Comparison of ENCODE assay signal across 21 cellular contexts in the genomic region with DNA sequence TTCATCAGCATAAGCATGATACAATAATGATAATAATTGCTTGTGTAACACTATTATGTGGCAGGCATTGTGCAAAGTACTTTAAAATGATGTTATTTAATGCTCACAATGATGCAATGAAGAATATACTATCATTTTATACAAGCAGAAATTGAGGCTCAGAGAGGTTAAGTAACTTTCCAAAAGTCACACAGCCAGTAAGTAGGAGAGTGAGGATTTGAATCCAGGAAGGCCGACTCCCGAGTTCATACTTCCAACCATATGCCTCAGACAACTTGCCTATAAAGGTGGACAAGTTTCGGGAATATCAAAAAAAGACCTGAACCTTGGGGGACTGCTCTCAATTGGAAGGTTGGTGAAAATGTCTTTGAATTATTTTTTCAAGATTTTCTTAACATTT. TPM values are rescaled to one million over a fixed set of nuclear protein-coding genes. Genes with fewer than 3 reads are reported as not detected.
A peak's percentile ranks its signal among the peaks of the same experiment; 100 is the strongest.
DNase-seq lines count a peak whose midpoint lies in the region; ATAC-seq, FAIRE-seq and TF ChIP-seq lines count a peak whose summit lies in the region.
"Had no signal": no experiment of that assay in that cellular context is flagged by ENCODE, and none has a peak within 500 bp of the region (broad histone marks: within the 10 kb centered on the region; RNA-seq: fewer than 3 reads in every experiment).

No MANE protein-coding gene starts in this region.

- ATAC-seq in left cardiac atrium = no peak
- ATAC-seq in K562 = no peak
- ATAC-seq in GM21367 (IDR thresholded peaks at IDR 0.05; ENCODE audit: unreplicated experiment) = no peak
- ATAC-seq: HCT116 had no signal

- peaks cover 13% of the 10 kb centered on the region for H3K36me3 Mint-ChIP-seq in nephron (ENCODE audit: low read depth)
- H3K36me3 Mint-ChIP-seq: CD4-positive, CD25-positive, alpha-beta regulatory T cell; CD8-positive, alpha-beta memory T cell had no signal

- H3K4me1 Mint-ChIP-seq in nephron = peaks cover 73% of the 10 kb centered on the region
- H3K4me1 Mint-ChIP-seq: CD8-positive, alpha-beta memory T cell had no signal

- intact Hi-C loops in left cardiac atrium (cut with DNase I) = no loop called here
- intact Hi-C loops in K562 (cut with micrococcal nuclease) = loop anchor here (10.0 kb wide), 1 partner anchor 447 kb away; no protein-coding TSS in a partner anchor

- H3K4me3 ChIP-seq in right atrium auricular region (no peak overlapping the region), K562 (no peak overlapping the region), smooth muscle cell (no peak overlapping the region)
- H3K4me3 ChIP-seq: GM23338 had no signal

- DNase-seq in right atrium auricular region (ENCODE audit: low spot score) = no peak
- DNase-seq in left cardiac atrium = no peak
- no peak for DNase-seq in K562 (ENCODE audit: extremely low read depth in 1 of 4, low spot score in 3 of 4)
- DNase-seq in smooth muscle cell (lab: John Stamatoyannopoulos, UW; ENCODE audit: unreplicated experiment) = no peak
- no peak for DNase-seq in SHP77 treated with DMSO at 0.1 percent for 48 hours (lab: John Stamatoyannopoulos, UW)
- DNase-seq: ACHN; BE2C; C1 segment of cervical spinal cord; Caco-2; CD4-positive, CD25-positive, alpha-beta regulatory T cell; CD8-positive, alpha-beta memory T cell; H7 had no signal

- POLR2A ChIA-PET in K562 (lab: Yijun Ruan, JAX) = no interaction called here

- TF ChIP-seq CTCF in right atrium auricular region (IDR thresholded peaks at IDR 0.05) = no peak
- TF ChIP-seq CTCF in K562 (IDR thresholded peaks at IDR 0.05 in 2 of 3, conservative IDR thresholded peaks at IDR 0.05 in 1 of 3; ENCODE audit: insufficient read depth in 2 of 3, low read depth in 1 of 3, low read length in 3 of 3) = no peak
- TF ChIP-seq CTCF in nephron (IDR thresholded peaks at IDR 0.05; ENCODE audit: unreplicated experiment in 3 of 3) = no peak
- TF ChIP-seq CTCF in smooth muscle cell (IDR thresholded peaks at IDR 0.05; ENCODE audit: borderline replicate concordance, insufficient read depth, poor library complexity, severe bottlenecking) = no peak

- H3K27me3 Mint-ChIP-seq in nephron (ENCODE audit: low read depth) = peaks cover 4% of the 10 kb centered on the region
- H3K27me3 Mint-ChIP-seq: CD4-positive, CD25-positive, alpha-beta regulatory T cell had no signal

- H3K9me1 ChIP-seq in K562 (ENCODE audit: control insufficient read depth, insufficient read depth, low read length) = no peaks in the 10 kb centered on the region

- in situ Hi-C loops in K562 (cut with MboI) = no loop called here

- H3K9me3 ChIP-seq in right atrium auricular region (no peaks in the 10 kb centered on the region), K562 (replicated peaks; ENCODE audit: control insufficient read depth, insufficient read depth, low read depth, low read length) (no peaks in the 10 kb centered on the region), smooth muscle cell (replicated peaks; ENCODE audit: low read depth) (no peaks in the 10 kb centered on the region)
- H3K9me3 ChIP-seq: BE2C, Caco-2 had no signal

- peaks cover 0 to 67% of the 10 kb centered on the region in 2 donors for H3K4me1 ChIP-seq in right atrium auricular region
- H3K4me1 ChIP-seq in K562 (replicated peaks in 1 of 2; ENCODE audit: control insufficient read depth in 2 of 2, insufficient read depth in 2 of 2, low read length in 2 of 2) = no peaks in the 10 kb centered on the region
- peaks cover 14% of the 10 kb centered on the region for H3K4me1 ChIP-seq in smooth muscle cell (ENCODE audit: low read depth)
- H3K4me1 ChIP-seq: BE2C, Caco-2 had no signal

- H3K4me3 Mint-ChIP-seq in nephron = no peak overlapping the region
- H3K4me3 Mint-ChIP-seq: CD4-positive, CD25-positive, alpha-beta regulatory T cell; CD8-positive, alpha-beta memory T cell; GM23338 had no signal

- H3K79me2 ChIP-seq in K562 (ENCODE audit: control insufficient read depth, insufficient read depth, low read length) (no peaks in the 10 kb centered on the region), smooth muscle cell (ENCODE audit: low read depth) (peaks cover 85% of the 10 kb centered on the region)

- no TSS peak for BruUV-seq in K562 (replicated peaks; lab: Mats Ljungman, UMichigan)

- H3K27me3 ChIP-seq in right atrium auricular region (no peaks in the 10 kb centered on the region), K562 (ENCODE audit: control insufficient read depth in 2 of 2, insufficient read depth in 2 of 2, low read length in 2 of 2) (peaks cover 4 to 10% of the 10 kb centered on the region in 2 experiments; a peak in 2 of 5 replicates), smooth muscle cell (ENCODE audit: low read depth) (no peaks in the 10 kb centered on the region)
- H3K27me3 ChIP-seq: BE2C had no signal

- no peaks in the 10 kb centered on the region for H3K9me3 Mint-ChIP-seq in nephron
- H3K9me3 Mint-ChIP-seq: GM23338 had no signal

- TF ChIP-seq EP300 in K562 (IDR thresholded peaks at IDR 0.05; ENCODE audit: low read length) = no peak

- H3K27ac ChIP-seq in right atrium auricular region (peak overlapping the region; percentile 65 to 75), K562 (ENCODE audit: extremely low read depth, low read depth, low read length) (no peak overlapping the region), smooth muscle cell (ENCODE audit: low read depth) (peak overlapping the region; percentile 64)

- H4K20me1 ChIP-seq in K562 (replicated peaks; ENCODE audit: control insufficient read depth, insufficient read depth, low read length) (no peaks in the 10 kb centered on the region), smooth muscle cell (ENCODE audit: low read depth) (peaks cover 8% of the 10 kb centered on the region)

- no peak overlapping the region for H2AFZ ChIP-seq in K562 (ENCODE audit: low read depth, low read length)
- H2AFZ ChIP-seq in smooth muscle cell (ENCODE audit: low read depth) = no peak overlapping the region

- H3F3A ChIP-seq in smooth muscle cell (ENCODE audit: low read depth) = peaks cover 46% of the 10 kb centered on the region

- FAIRE-seq in K562 (lab: Jason Lieb, UNC) = no peak
- FAIRE-seq: D721Med, G401.6, GM12891, GM19239 had no signal

- WGBS in K562 (ENCODE audit: insufficient coverage, low coverage, missing lambda C conversion rate) = 2% methylated on average over 3 of the region's 3 CpGs
- WGBS in smooth muscle cell (ENCODE audit: low lambda C conversion rate) = 96% methylated on average over 3 of the region's 3 CpGs

- no peak overlapping the region for H3K4me2 ChIP-seq in K562 (ENCODE audit: insufficient read depth, low read length)
- H3K4me2 ChIP-seq in smooth muscle cell = peak overlapping the region; percentile 20
- H3K4me2 ChIP-seq: GM23338 had no signal

- H3K27ac Mint-ChIP-seq in nephron = peak overlapping the region; percentile 20 to 78 (median 41)
- H3K27ac Mint-ChIP-seq: CD4-positive, CD25-positive, alpha-beta regulatory T cell; CD8-positive, alpha-beta memory T cell; GM23338 had no signal

- no peak overlapping the region for H3K9ac ChIP-seq in K562 (ENCODE audit: insufficient read depth in 1 of 2, low read depth in 2 of 2, low read length in 2 of 2)
- no peak overlapping the region for H3K9ac ChIP-seq in smooth muscle cell (ENCODE audit: low read depth)

- CTCF ChIA-PET in K562 (lab: Yijun Ruan, JAX; ENCODE audit: low intra/inter-chr PET ratio) = no interaction called here

- TF ChIP-seq RAD21 in K562 (CRISPR knock-in tag; conservative IDR thresholded peaks at IDR 0.05 in 1 of 2, IDR thresholded peaks at IDR 0.05 in 1 of 2) = no peak

- TF ChIP-seq POLR2A in K562 (conservative IDR thresholded peaks at IDR 0.05) = no peak

- H3K36me3 ChIP-seq in right atrium auricular region (no peaks in the 10 kb centered on the region), K562 (ENCODE audit: control insufficient read depth, insufficient read depth, low read length) (no peaks in the 10 kb centered on the region), smooth muscle cell (ENCODE audit: low read depth) (no peaks in the 10 kb centered on the region)
- H3K36me3 ChIP-seq: BE2C had no signal

TF ChIP-seq in K562, 482 proteins besides CTCF, POLR2A, EP300 and RAD21 (continues in another document):
- TF ChIP-seq RCOR1 (IDR thresholded peaks at IDR 0.05; ENCODE audit: borderline replicate concordance in 1 of 2, low read depth in 2 of 2, low read length in 2 of 2) (peak in 1 of 2 experiments; percentile 45; a peak in 1 of 4 replicates), SMARCA5 (IDR thresholded peaks at IDR 0.05) (peak; percentile 67; the same call in 1 of the 2 replicates), RBM25 (IDR thresholded peaks at IDR 0.05; ENCODE audit: low read depth, low read length, severe bottlenecking) (peak; percentile 98), ZFP36 (IDR thresholded peaks at IDR 0.05; ENCODE audit: low read depth, low read length, partially characterized antibody) (peak; percentile 85), BCOR (IDR thresholded peaks at IDR 0.05) (peak; percentile 88), KDM1A (IDR thresholded peaks at IDR 0.05) (peak; percentile 56 to 68; a peak in 2 of 4 replicates), MAFK (IDR thresholded peaks at IDR 0.05; ENCODE audit: low read length) (no peak)

RNA-seq across cellular contexts. Expression of a gene that starts 19.9 kb away (rescaled TPM):
- total RNA-seq in right atrium auricular region (10 to 100 TPM; 15.2 to 22.8 TPM), left cardiac atrium (10 to 100 TPM; 12.1 to 24.1 TPM), K562 (2014; rRNA removed) (0.12 and 0.18 TPM in 2 replicates), K562 (2014; rRNA removed; fragmentation: Illumina TruSeq; extraction: Trizol) (0.26 and 0.29 TPM in 2 replicates), K562 (2015; rRNA removed; fragmentation: Illumina TruSeq; extraction: Trizol) (0.40 and 0.72 TPM in 2 replicates), K562 (2021) (0.16 and 0.29 TPM in 2 replicates), smooth muscle cell (106 and 129 TPM in 2 replicates)
- 0.39 and 1.2 TPM in 2 replicates for total RNA-seq in K562 (2011; cell fraction: chromatin; rRNA removed; ENCODE audit: low replicate concordance)
- total RNA-seq in K562 (2011; cell fraction: nucleolus; rRNA removed) = 0.13 and 0.67 TPM in 2 replicates
- 0.22 and 0.23 TPM in 2 replicates for total RNA-seq in K562 (2011; cell fraction: nucleoplasm; rRNA removed)
- polyA plus RNA-seq in K562 (2011; rRNA removed) (1.3 TPM in 1 of 2 replicates, not detected in the other), K562 (2014; fragmentation: Illumina TruSeq; extraction: Trizol) (0.25 and 0.28 TPM in 2 replicates), K562 (2014; fragmentation: Nextera tagmentation; extraction: Ambion mirVana) (under 1 TPM; 0.25 to 0.27 TPM), K562 (2014; rRNA removed) (0.15 and 0.18 TPM in 2 replicates), smooth muscle cell (62.8 and 88.1 TPM in 2 replicates)
- 0.03 and 1.2 TPM in 2 replicates for polyA plus RNA-seq in K562 (2011; cell fraction: cytosol; rRNA removed)
- 1.5 TPM in 1 of 2 replicates, not detected in the other for polyA plus RNA-seq in K562 (2011; cell fraction: nucleus; rRNA removed)
- 0.33 and 0.69 TPM in 2 replicates for polyA plus RNA-seq in K562 (2012)
- 2.7 TPM in 1 of 2 replicates, not detected in the other for polyA minus RNA-seq in K562 (2011; rRNA and poly(A)+ RNA removed)
- polyA minus RNA-seq in K562 (2011; cell fraction: cytosol; rRNA and poly(A)+ RNA removed) = 0.95 TPM in 1 of 2 replicates, not detected in the other
- polyA minus RNA-seq in K562 (2011; cell fraction: nucleus; rRNA and poly(A)+ RNA removed) = 3.0 TPM in 1 of 2 replicates, not detected in the other
- total RNA-seq: CD4-positive, CD25-positive, alpha-beta regulatory T cell; CD8-positive, alpha-beta memory T cell; HT-29 had no signal
- polyA plus RNA-seq: CD8-positive, alpha-beta memory T cell had no signal

Comparison
In these comparisons a context has a peak if more than half of its experiments do, and no peak if none do; other contexts are left out.
1. RNA of a gene that starts 19.9 kb away (total RNA-seq): 106 to 129 TPM in smooth muscle cell, 12.1 to 24.1 TPM in left cardiac atrium and 15.2 to 22.8 TPM in right atrium auricular region; 0.12 to 1.2 TPM in K562; every median in the first group is over 4 times any median in the second.